21 cellular contexts compared by ENCODE assay signal in genomic region chrX:40727093-40727492, GRCh38.
"Had no signal": no experiment of that assay in that cellular context is flagged by ENCODE, and none has a peak within 500 bp of the region (broad histone marks: within the 10 kb centered on the region; RNA-seq: fewer than 3 reads in every experiment).

No MANE protein-coding gene starts in this region.

- ATAC-seq: activated CD8-positive, alpha-beta memory T cell treated with anti-CD3 and anti-CD28 coated beads, Interleukin-2, amount 10 ng/mL, durations not matched to agents 7 days and 5 days; left ventricle myocardium superior; mucosa of descending colon; right cardiac atrium had no signal

- FAIRE-seq: small intestine, urothelium cell line had no signal

- H3K27ac Mint-ChIP-seq: activated CD4-positive, alpha-beta memory T cell treated with anti-CD3 and anti-CD28 coated beads, Interleukin-2, amount 10 ng/mL, durations not matched to agents 7 days and 5 days; activated T-helper 2 cell treated with anti-CD3 and anti-CD28 coated beads, Interferon-gamma antibody, Interleukin-2, Interleukin-4, amounts not matched to agents 10 μg/mL and 5 μg/mL and 100 μg/mL, durations not matched to agents 14 hours and 24 hours and 36 hours; brain; neural progenitor cell had no signal

- H3K27ac ChIP-seq: coronary artery, neural progenitor cell, prostate gland, tibial artery had no signal

- H3K9me3 ChIP-seq: mucosa of descending colon, prostate gland, tibial artery had no signal

- H3K27me3 Mint-ChIP-seq: activated CD4-positive, alpha-beta memory T cell treated with anti-CD3 and anti-CD28 coated beads, Interleukin-2, amount 10 ng/mL, durations not matched to agents 7 days and 5 days; activated CD8-positive, alpha-beta memory T cell treated with anti-CD3 and anti-CD28 coated beads, Interleukin-2, amount 10 ng/mL, durations not matched to agents 7 days and 5 days; naive B cell had no signal

- H3K9me3 Mint-ChIP-seq: activated CD4-positive, alpha-beta memory T cell treated with anti-CD3 and anti-CD28 coated beads, Interleukin-2, amount 10 ng/mL, durations not matched to agents 7 days and 5 days; activated T-helper 2 cell treated with anti-CD3 and anti-CD28 coated beads, Interferon-gamma antibody, Interleukin-2, Interleukin-4, amounts not matched to agents 10 μg/mL and 5 μg/mL and 100 μg/mL, durations not matched to agents 14 hours and 24 hours and 36 hours; naive B cell had no signal

- H3K36me3 ChIP-seq: prostate gland had no signal

- H3K4me3 Mint-ChIP-seq: activated CD4-positive, alpha-beta memory T cell treated with anti-CD3 and anti-CD28 coated beads, Interleukin-2, amount 10 ng/mL, durations not matched to agents 7 days and 5 days; activated CD8-positive, alpha-beta memory T cell treated with anti-CD3 and anti-CD28 coated beads, Interleukin-2, amount 10 ng/mL, durations not matched to agents 7 days and 5 days; brain; neural progenitor cell had no signal

- H3K4me3 ChIP-seq: coronary artery, mucosa of descending colon, neural progenitor cell, prostate gland, tibial artery had no signal

- DNase-seq: activated CD4-positive, alpha-beta memory T cell treated with anti-CD3 and anti-CD28 coated beads, Interleukin-2, amount 10 ng/mL, durations not matched to agents 7 days and 5 days; activated CD8-positive, alpha-beta memory T cell treated with anti-CD3 and anti-CD28 coated beads, Interleukin-2, amount 10 ng/mL, durations not matched to agents 7 days and 5 days; activated naive CD4-positive, alpha-beta T cell treated with Interleukin-2 at 50 U/mL for 16 hours; anterior cingulate cortex; caudate nucleus; head of caudate nucleus; left ventricle myocardium superior; mucosa of descending colon; naive B cell; right cardiac atrium; stimulated activated CD4-positive, alpha-beta T cell treated with anti-CD3 and anti-CD28 coated beads, Interleukin-4, amount 100 ng/mL, for 1 hour; substantia nigra; SW 1271; tibial artery had no signal

- H3K27me3 ChIP-seq: neural progenitor cell, tibial artery had no signal
